1 cellular context compared by ENCODE assay signal in genomic region chr17:37791434-37791833, GRCh38.
TF ChIP-seq lines count a peak whose summit lies in the region.

No MANE protein-coding gene starts in this region.

TF ChIP-seq in GM12878, 131 proteins besides CTCF, POLR2A, EP300 and RAD21 (continued from another document):
- TF ChIP-seq, protein P1, sequence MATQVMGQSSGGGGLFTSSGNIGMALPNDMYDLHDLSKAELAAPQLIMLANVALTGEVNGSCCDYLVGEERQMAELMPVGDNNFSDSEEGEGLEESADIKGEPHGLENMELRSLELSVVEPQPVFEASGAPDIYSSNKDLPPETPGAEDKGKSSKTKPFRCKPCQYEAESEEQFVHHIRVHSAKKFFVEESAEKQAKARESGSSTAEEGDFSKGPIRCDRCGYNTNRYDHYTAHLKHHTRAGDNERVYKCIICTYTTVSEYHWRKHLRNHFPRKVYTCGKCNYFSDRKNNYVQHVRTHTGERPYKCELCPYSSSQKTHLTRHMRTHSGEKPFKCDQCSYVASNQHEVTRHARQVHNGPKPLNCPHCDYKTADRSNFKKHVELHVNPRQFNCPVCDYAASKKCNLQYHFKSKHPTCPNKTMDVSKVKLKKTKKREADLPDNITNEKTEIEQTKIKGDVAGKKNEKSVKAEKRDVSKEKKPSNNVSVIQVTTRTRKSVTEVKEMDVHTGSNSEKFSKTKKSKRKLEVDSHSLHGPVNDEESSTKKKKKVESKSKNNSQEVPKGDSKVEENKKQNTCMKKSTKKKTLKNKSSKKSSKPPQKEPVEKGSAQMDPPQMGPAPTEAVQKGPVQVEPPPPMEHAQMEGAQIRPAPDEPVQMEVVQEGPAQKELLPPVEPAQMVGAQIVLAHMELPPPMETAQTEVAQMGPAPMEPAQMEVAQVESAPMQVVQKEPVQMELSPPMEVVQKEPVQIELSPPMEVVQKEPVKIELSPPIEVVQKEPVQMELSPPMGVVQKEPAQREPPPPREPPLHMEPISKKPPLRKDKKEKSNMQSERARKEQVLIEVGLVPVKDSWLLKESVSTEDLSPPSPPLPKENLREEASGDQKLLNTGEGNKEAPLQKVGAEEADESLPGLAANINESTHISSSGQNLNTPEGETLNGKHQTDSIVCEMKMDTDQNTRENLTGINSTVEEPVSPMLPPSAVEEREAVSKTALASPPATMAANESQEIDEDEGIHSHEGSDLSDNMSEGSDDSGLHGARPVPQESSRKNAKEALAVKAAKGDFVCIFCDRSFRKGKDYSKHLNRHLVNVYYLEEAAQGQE (IDR thresholded peaks at IDR 0.05; ENCODE audit: low read depth, low read length): no peak
- no peak for TF ChIP-seq SMARCA5 (IDR thresholded peaks at IDR 0.05)
- no peak for TF ChIP-seq CREM (IDR thresholded peaks at IDR 0.05; ENCODE audit: low read depth)
- no peak for TF ChIP-seq CHD2 (IDR thresholded peaks at IDR 0.05; ENCODE audit: borderline replicate concordance, low read depth, low read length)
- no peak for TF ChIP-seq CBX3 (IDR thresholded peaks at IDR 0.05; ENCODE audit: borderline replicate concordance, low read depth)
- TF ChIP-seq ATF3 (IDR thresholded peaks at IDR 0.05; ENCODE audit: borderline replicate concordance, extremely low read depth, low read depth, low read length): no peak
- TF ChIP-seq SPI1 (IDR thresholded peaks at IDR 0.05; ENCODE audit: borderline replicate concordance, insufficient read depth, low read depth, low read length): no peak
- 0 out of 2 replicates have a peak, but pooled peaks have one; percentile 29 for TF ChIP-seq ZSCAN29 (IDR thresholded peaks at IDR 0.05)
- 0 out of 2 replicates have a peak, but pooled peaks have one; percentile 23 for TF ChIP-seq GATAD2B (conservative IDR thresholded peaks at IDR 0.05; ENCODE audit: low read depth)
- no peak for TF ChIP-seq RBBP5 (conservative IDR thresholded peaks at IDR 0.05)
- TF ChIP-seq, protein P2, sequence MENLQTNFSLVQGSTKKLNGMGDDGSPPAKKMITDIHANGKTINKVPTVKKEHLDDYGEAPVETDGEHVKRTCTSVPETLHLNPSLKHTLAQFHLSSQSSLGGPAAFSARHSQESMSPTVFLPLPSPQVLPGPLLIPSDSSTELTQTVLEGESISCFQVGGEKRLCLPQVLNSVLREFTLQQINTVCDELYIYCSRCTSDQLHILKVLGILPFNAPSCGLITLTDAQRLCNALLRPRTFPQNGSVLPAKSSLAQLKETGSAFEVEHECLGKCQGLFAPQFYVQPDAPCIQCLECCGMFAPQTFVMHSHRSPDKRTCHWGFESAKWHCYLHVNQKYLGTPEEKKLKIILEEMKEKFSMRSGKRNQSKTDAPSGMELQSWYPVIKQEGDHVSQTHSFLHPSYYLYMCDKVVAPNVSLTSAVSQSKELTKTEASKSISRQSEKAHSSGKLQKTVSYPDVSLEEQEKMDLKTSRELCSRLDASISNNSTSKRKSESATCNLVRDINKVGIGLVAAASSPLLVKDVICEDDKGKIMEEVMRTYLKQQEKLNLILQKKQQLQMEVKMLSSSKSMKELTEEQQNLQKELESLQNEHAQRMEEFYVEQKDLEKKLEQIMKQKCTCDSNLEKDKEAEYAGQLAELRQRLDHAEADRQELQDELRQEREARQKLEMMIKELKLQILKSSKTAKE (IDR thresholded peaks at IDR 0.05; ENCODE audit: low read depth, poor library complexity, severe bottlenecking): peak; percentile 41
- no peak for TF ChIP-seq RAD51 (IDR thresholded peaks at IDR 0.05)
- TF ChIP-seq SIN3A (IDR thresholded peaks at IDR 0.05; ENCODE audit: low read depth, low read length): no peak
- TF ChIP-seq POLR2AphosphoS2 (IDR thresholded peaks at IDR 0.05; ENCODE audit: low read depth, low read length): no peak
- TF ChIP-seq SREBF2 (IDR thresholded peaks at IDR 0.05; ENCODE audit: low read length): no peak
- TF ChIP-seq YY1 (IDR thresholded peaks at IDR 0.05; ENCODE audit: low read depth, low read length): peak; percentile 90
- TF ChIP-seq ZBTB33 (IDR thresholded peaks at IDR 0.05): no peak
- TF ChIP-seq, protein P3, sequence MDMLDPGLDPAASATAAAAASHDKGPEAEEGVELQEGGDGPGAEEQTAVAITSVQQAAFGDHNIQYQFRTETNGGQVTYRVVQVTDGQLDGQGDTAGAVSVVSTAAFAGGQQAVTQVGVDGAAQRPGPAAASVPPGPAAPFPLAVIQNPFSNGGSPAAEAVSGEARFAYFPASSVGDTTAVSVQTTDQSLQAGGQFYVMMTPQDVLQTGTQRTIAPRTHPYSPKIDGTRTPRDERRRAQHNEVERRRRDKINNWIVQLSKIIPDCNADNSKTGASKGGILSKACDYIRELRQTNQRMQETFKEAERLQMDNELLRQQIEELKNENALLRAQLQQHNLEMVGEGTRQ (IDR thresholded peaks at IDR 0.05; ENCODE audit: borderline replicate concordance, low read depth, low read length): no peak
- TF ChIP-seq PBX3 (IDR thresholded peaks at IDR 0.05; ENCODE audit: insufficient replicate concordance, low read depth, low read length): no peak
- 0 out of 2 replicates have a peak, but pooled peaks have one; percentile 57 for TF ChIP-seq FOXM1 (IDR thresholded peaks at IDR 0.05; ENCODE audit: low read depth, low read length)
- no peak for TF ChIP-seq NR2F1 (conservative IDR thresholded peaks at IDR 0.05)
- TF ChIP-seq, protein P4, sequence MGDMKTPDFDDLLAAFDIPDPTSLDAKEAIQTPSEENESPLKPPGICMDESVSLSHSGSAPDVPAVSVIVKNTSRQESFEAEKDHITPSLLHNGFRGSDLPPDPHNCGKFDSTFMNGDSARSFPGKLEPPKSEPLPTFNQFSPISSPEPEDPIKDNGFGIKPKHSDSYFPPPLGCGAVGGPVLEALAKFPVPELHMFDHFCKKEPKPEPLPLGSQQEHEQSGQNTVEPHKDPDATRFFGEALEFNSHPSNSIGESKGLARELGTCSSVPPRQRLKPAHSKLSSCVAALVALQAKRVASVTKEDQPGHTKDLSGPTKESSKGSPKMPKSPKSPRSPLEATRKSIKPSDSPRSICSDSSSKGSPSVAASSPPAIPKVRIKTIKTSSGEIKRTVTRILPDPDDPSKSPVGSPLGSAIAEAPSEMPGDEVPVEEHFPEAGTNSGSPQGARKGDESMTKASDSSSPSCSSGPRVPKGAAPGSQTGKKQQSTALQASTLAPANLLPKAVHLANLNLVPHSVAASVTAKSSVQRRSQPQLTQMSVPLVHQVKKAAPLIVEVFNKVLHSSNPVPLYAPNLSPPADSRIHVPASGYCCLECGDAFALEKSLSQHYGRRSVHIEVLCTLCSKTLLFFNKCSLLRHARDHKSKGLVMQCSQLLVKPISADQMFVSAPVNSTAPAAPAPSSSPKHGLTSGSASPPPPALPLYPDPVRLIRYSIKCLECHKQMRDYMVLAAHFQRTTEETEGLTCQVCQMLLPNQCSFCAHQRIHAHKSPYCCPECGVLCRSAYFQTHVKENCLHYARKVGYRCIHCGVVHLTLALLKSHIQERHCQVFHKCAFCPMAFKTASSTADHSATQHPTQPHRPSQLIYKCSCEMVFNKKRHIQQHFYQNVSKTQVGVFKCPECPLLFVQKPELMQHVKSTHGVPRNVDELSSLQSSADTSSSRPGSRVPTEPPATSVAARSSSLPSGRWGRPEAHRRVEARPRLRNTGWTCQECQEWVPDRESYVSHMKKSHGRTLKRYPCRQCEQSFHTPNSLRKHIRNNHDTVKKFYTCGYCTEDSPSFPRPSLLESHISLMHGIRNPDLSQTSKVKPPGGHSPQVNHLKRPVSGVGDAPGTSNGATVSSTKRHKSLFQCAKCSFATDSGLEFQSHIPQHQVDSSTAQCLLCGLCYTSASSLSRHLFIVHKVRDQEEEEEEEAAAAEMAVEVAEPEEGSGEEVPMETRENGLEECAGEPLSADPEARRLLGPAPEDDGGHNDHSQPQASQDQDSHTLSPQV (IDR thresholded peaks at IDR 0.05): no peak
- no peak for TF ChIP-seq NRF1 (conservative IDR thresholded peaks at IDR 0.05; ENCODE audit: low read depth, low read length)
- TF ChIP-seq BRCA1 (IDR thresholded peaks at IDR 0.05; ENCODE audit: low read depth, low read length): no peak
- TF ChIP-seq CEBPB (IDR thresholded peaks at IDR 0.05; ENCODE audit: borderline replicate concordance in 1 of 2, low read depth in 2 of 2, low read length in 2 of 2): no peak
- no peak for TF ChIP-seq GABPA (IDR thresholded peaks at IDR 0.05; ENCODE audit: low read depth)
- TF ChIP-seq TCF12 (IDR thresholded peaks at IDR 0.05; ENCODE audit: low read depth, low read length): no peak
- no peak for TF ChIP-seq ZBTB40 (IDR thresholded peaks at IDR 0.05; ENCODE audit: borderline replicate concordance)
- no peak for TF ChIP-seq PML (IDR thresholded peaks at IDR 0.05; ENCODE audit: low read length)
- TF ChIP-seq STAT3 (IDR thresholded peaks at IDR 0.05; ENCODE audit: low read depth, low read length): no peak
- no peak for TF ChIP-seq BHLHE40 (IDR thresholded peaks at IDR 0.05; ENCODE audit: borderline replicate concordance in 1 of 2, low read depth in 2 of 2, low read length in 1 of 2)
- no peak for TF ChIP-seq ELK1 (IDR thresholded peaks at IDR 0.05; ENCODE audit: low read depth, low read length)
- TF ChIP-seq RUNX3 (IDR thresholded peaks at IDR 0.05; ENCODE audit: low read length): peak; percentile 61
- TF ChIP-seq ESRRA (IDR thresholded peaks at IDR 0.05; ENCODE audit: low read length): no peak
- no peak for TF ChIP-seq ATF2 (IDR thresholded peaks at IDR 0.05; ENCODE audit: low read length)
- TF ChIP-seq TBL1XR1 (IDR thresholded peaks at IDR 0.05; ENCODE audit: low read depth, low read length): no peak
- no peak for TF ChIP-seq ZNF24 (IDR thresholded peaks at IDR 0.05)
- peak; percentile 39; the same call in 1 of the 2 replicates for TF ChIP-seq IKZF1 (conservative IDR thresholded peaks at IDR 0.05)
- no peak for TF ChIP-seq IRF4 (IDR thresholded peaks at IDR 0.05; ENCODE audit: low read depth, low read length)
- peak; percentile 41; the same call in 1 of the 2 replicates for TF ChIP-seq RB1 (IDR thresholded peaks at IDR 0.05; ENCODE audit: borderline replicate concordance)
TF ChIP-seq in GM12878: peak in this region for 9.
